ENCODE assay signal across 11 cellular contexts in genomic region chr17:42273474-42274272, GRCh38. TPM values are rescaled to one million over a fixed set of nuclear protein-coding genes. Genes with fewer than 3 reads are reported as not detected.
DNase-seq lines count a peak whose midpoint lies in the region; ATAC-seq and TF ChIP-seq lines count a peak whose summit lies in the region.
"Had no signal": no experiment of that assay in that cellular context is flagged by ENCODE, and none has a peak within 500 bp of the region (broad histone marks: within the 10 kb centered on the region; RNA-seq: fewer than 3 reads in every experiment).

No MANE protein-coding gene starts in this region.

- DNase-seq in MCF 10A (ENCODE audit: unreplicated experiment) (no peak), breast epithelium (ENCODE audit: low spot score in 2 of 2) (no peak), activated B cell treated with CpG ODN at 0.5 μM for 24 hours (no peak), immature natural killer cell (no peak), type B pancreatic cell (ENCODE audit: extremely low spot score, unreplicated experiment) (no peak), HK-2 (ENCODE audit: unreplicated experiment) (no peak), A172 (ENCODE audit: low spot score) (no peak)
- DNase-seq: mesendoderm, Right ventricle myocardium superior had no signal

- CTCF ChIA-PET in MCF 10A (lab: Yijun Ruan, JAX) (interaction anchor here (0.6 to 1.4 kb wide), 4 partner anchors 11 to 751 kb away, joined by 3 to 4 read pairs (median 3); no protein-coding TSS in a partner anchor), activated B cell treated with CpG ODN at 0.5 μM for 24 hours (lab: Charles Lee) (no interaction called here)

- ATAC-seq in activated B cell treated with CpG ODN at 0.5 μM for 24 hours (ENCODE audit: low read depth) = no peak
- no peak for ATAC-seq in HG03565 (IDR thresholded peaks at IDR 0.05; ENCODE audit: unreplicated experiment)

- H3K36me3 Mint-ChIP-seq in MCF 10A (ENCODE audit: insufficient read depth, unreplicated experiment) (no peaks in the 10 kb centered on the region), activated B cell treated with CpG ODN at 0.5 μM for 24 hours (ENCODE audit: low read depth) (peaks cover 4% of the 10 kb centered on the region), immature natural killer cell (peaks cover 0 to 3% (median 0%) of the 10 kb centered on the region in 3 donors), type B pancreatic cell (no peaks in the 10 kb centered on the region)

- H3K9me3 Mint-ChIP-seq in MCF 10A (ENCODE audit: unreplicated experiment) = no peaks in the 10 kb centered on the region
- no peaks in the 10 kb centered on the region for H3K9me3 Mint-ChIP-seq in activated B cell treated with CpG ODN at 0.5 μM for 24 hours
- no peaks in the 10 kb centered on the region for H3K9me3 Mint-ChIP-seq in immature natural killer cell
- no peaks in the 10 kb centered on the region for H3K9me3 Mint-ChIP-seq in type B pancreatic cell

- no peaks in the 10 kb centered on the region for H3K36me3 ChIP-seq in breast epithelium

- H3K27me3 Mint-ChIP-seq in MCF 10A (ENCODE audit: insufficient read depth, unreplicated experiment) (no peaks in the 10 kb centered on the region), activated B cell treated with CpG ODN at 0.5 μM for 24 hours (no peaks in the 10 kb centered on the region), immature natural killer cell (ENCODE audit: low read depth in 3 of 3) (peaks cover 3 to 18% (median 3%) of the 10 kb centered on the region in 3 donors), type B pancreatic cell (no peaks in the 10 kb centered on the region)

- H3K27ac ChIP-seq in breast epithelium = no peak overlapping the region
- H3K27ac ChIP-seq: KMS-11 had no signal

- H3K9me3 ChIP-seq in breast epithelium = no peaks in the 10 kb centered on the region

- TF ChIP-seq POLR2A in breast epithelium (IDR thresholded peaks at IDR 0.05) = no peak

- peaks cover 8 to 12% of the 10 kb centered on the region in 2 donors for H3K4me1 ChIP-seq in breast epithelium

- intact Hi-C loops in MCF 10A (cut with micrococcal nuclease) (no loop called here), breast epithelium (cut with DNase I; ENCODE audit: low total_unique reads) (no loop called here), activated B cell treated with CpG ODN at 0.5 μM for 24 hours (cut with micrococcal nuclease) (loop anchor here (2.0 kb wide), 1 partner anchor 15 kb away; no protein-coding TSS in a partner anchor)

- H3K4me3 Mint-ChIP-seq in MCF 10A (ENCODE audit: unreplicated experiment) (peak overlapping the region; percentile 84), activated B cell treated with CpG ODN at 0.5 μM for 24 hours (peak overlapping the region; percentile 32), immature natural killer cell (peak overlapping the region; percentile 2 to 100 (median 56)), type B pancreatic cell (peak overlapping the region; percentile 62)

- no peak overlapping the region for H3K27ac Mint-ChIP-seq in MCF 10A (ENCODE audit: low read depth, unreplicated experiment)
- H3K27ac Mint-ChIP-seq in activated B cell treated with CpG ODN at 0.5 μM for 24 hours = no peak overlapping the region
- H3K27ac Mint-ChIP-seq in immature natural killer cell = peak overlapping the region; percentile 8 to 95 (median 65)
- H3K27ac Mint-ChIP-seq in type B pancreatic cell = no peak overlapping the region

- BruUV-seq in MCF 10A (replicated peaks; lab: Mats Ljungman, UMichigan) = no TSS peak

- TF ChIP-seq CTCF in MCF 10A (IDR thresholded peaks at IDR 0.05; ENCODE audit: unreplicated experiment) (no peak), breast epithelium (IDR thresholded peaks at IDR 0.05) (no peak), activated B cell treated with CpG ODN at 0.5 μM for 24 hours (IDR thresholded peaks at IDR 0.05) (no peak), type B pancreatic cell (conservative IDR thresholded peaks at IDR 0.05) (no peak)

- POLR2A ChIA-PET in MCF 10A (lab: Yijun Ruan, JAX) = interaction anchor here (0.7 to 1.2 kb wide), 7 partner anchors 19 to 258 kb away, joined by 3 to 5 read pairs (median 3); no protein-coding TSS in a partner anchor
- POLR2A ChIA-PET in activated B cell treated with CpG ODN at 0.5 μM for 24 hours (lab: Charles Lee) = interaction anchor here (0.6 to 4.2 kb wide), 6 partner anchors 14 to 256 kb away, joined by 3 to 45 read pairs (median 6); partner anchors contain the start of genes DNAJC7, STAT3 and STAT5A

- H3K4me1 Mint-ChIP-seq in MCF 10A (ENCODE audit: insufficient read depth, unreplicated experiment) = peaks cover 28% of the 10 kb centered on the region
- peaks cover 67% of the 10 kb centered on the region for H3K4me1 Mint-ChIP-seq in activated B cell treated with CpG ODN at 0.5 μM for 24 hours
- H3K4me1 Mint-ChIP-seq in immature natural killer cell = peaks cover 63 to 75% of the 10 kb centered on the region in 2 donors
- H3K4me1 Mint-ChIP-seq in type B pancreatic cell (ENCODE audit: unreplicated experiment) = peaks cover 36% of the 10 kb centered on the region

- H3K27me3 ChIP-seq in breast epithelium = no peaks in the 10 kb centered on the region

- no peak overlapping the region for H3K4me3 ChIP-seq in breast epithelium

RNA-seq across cellular contexts. Expression of gene STAT5B, which starts 2.5 kb away (rescaled TPM):
- 29.8 and 32.6 TPM in 2 replicates for total RNA-seq in MCF 10A (2022)
- total RNA-seq in breast epithelium = 100 to 1,000 TPM in 2 of 3 donors, 10 to 100 TPM in 1; 97.2 to 130 (median 101) TPM
- total RNA-seq in activated B cell treated with CpG ODN at 0.5 μM for 24 hours = 80.3 and 82.6 TPM in 2 replicates
- 10 to 100 TPM; 33.9 to 58.3 (median 37.8) TPM for polyA plus RNA-seq in immature natural killer cell
- total RNA-seq in type B pancreatic cell (ENCODE audit: low replicate concordance) = 22.0 and 42.3 TPM in 2 replicates
- 23.4 and 30.9 TPM in 2 replicates for total RNA-seq in A172 (2014; rRNA removed; shearing (Covaris generic))

RNA-seq across cellular contexts. Expression of gene STAT5A, which starts 14.6 kb away (rescaled TPM):
- 1.0 and 1.7 TPM in 2 replicates for total RNA-seq in MCF 10A (2022)
- total RNA-seq in breast epithelium = 100 to 1,000 TPM in 1 of 3 donors, 10 to 100 TPM in 2; 72.8 to 363 (median 78.9) TPM
- 136 and 140 TPM in 2 replicates for total RNA-seq in activated B cell treated with CpG ODN at 0.5 μM for 24 hours
- 10 to 100 TPM; 33.2 to 62.9 (median 38.2) TPM for polyA plus RNA-seq in immature natural killer cell
- 1.6 and 2.0 TPM in 2 replicates for total RNA-seq in type B pancreatic cell (ENCODE audit: low replicate concordance)
- total RNA-seq in A172 (2014; rRNA removed; shearing (Covaris generic)) = 5.0 and 5.5 TPM in 2 replicates

Comparison
In these comparisons a context has a peak if more than half of its experiments do, and no peak if none do; other contexts are left out.
1. RNA of gene STAT5A, which starts 14.6 kb away (total RNA-seq): 136 to 140 TPM in activated B cell treated with CpG ODN at 0.5 μM for 24 hours and 72.8 to 363 TPM in breast epithelium; 5.0 to 5.5 TPM in A172, 1.6 to 2.0 TPM in type B pancreatic cell and 1.0 to 1.7 TPM in MCF 10A; every median in the first group is over 10 times any median in the second.
2. H3K27ac Mint-ChIP-seq: peak in immature natural killer cell (6 of 6); none in MCF 10A (single experiment), activated B cell treated with CpG ODN at 0.5 μM for 24 hours (single experiment) and type B pancreatic cell (single experiment).
3. H3K4me3 Mint-ChIP-seq: peak in every context shown above with its lines; median percentile 84 in MCF 10A; 62 in type B pancreatic cell; 56 in immature natural killer cell; 32 in activated B cell treated with CpG ODN at 0.5 μM for 24 hours.